17 cellular contexts compared by ENCODE assay signal in genomic region chr1:201565771-201566528, GRCh38. TPM values are rescaled to one million over a fixed set of nuclear protein-coding genes. Genes with fewer than 3 reads are reported as not detected.
DNase-seq lines count a peak whose midpoint lies in the region; ATAC-seq and TF ChIP-seq lines count a peak whose summit lies in the region.
"Had no signal": no experiment of that assay in that cellular context is flagged by ENCODE, and none has a peak within 500 bp of the region (broad histone marks: within the 10 kb centered on the region; RNA-seq: fewer than 3 reads in every experiment).

No MANE protein-coding gene starts in this region.

- peak overlapping the region; percentile 62 for H3K18ac ChIP-seq in neuronal stem cell (ENCODE audit: low read length)

- no peaks in the 10 kb centered on the region for H3K9me3 ChIP-seq in left ventricle myocardium inferior (replicated peaks)
- no peaks in the 10 kb centered on the region for H3K9me3 ChIP-seq in neuronal stem cell (replicated peaks in 1 of 2; ENCODE audit: control insufficient read depth in 2 of 2, insufficient read depth in 1 of 2, low read depth in 1 of 2, low read length in 2 of 2)
- no peaks in the 10 kb centered on the region for H3K9me3 ChIP-seq in aorta (ENCODE audit: control insufficient read depth, low read length)
- H3K9me3 ChIP-seq in vagina = no peaks in the 10 kb centered on the region

- ATAC-seq in left ventricle myocardium superior = no peak
- ATAC-seq in aorta (ENCODE audit: low FRiP score) = no peak
- ATAC-seq in GM21717 (IDR thresholded peaks at IDR 0.05; ENCODE audit: unreplicated experiment) = no peak
- ATAC-seq: Right ventricle myocardium inferior, T-cell, WTC11 had no signal

- H3K27me3 ChIP-seq in left ventricle myocardium inferior (ENCODE audit: low read depth) (no peaks in the 10 kb centered on the region), neuronal stem cell (ENCODE audit: control insufficient read depth in 3 of 3, insufficient read depth in 3 of 3, low read depth in 1 of 3, low read length in 3 of 3) (no peaks in the 10 kb centered on the region), aorta (ENCODE audit: control insufficient read depth in 1 of 2, insufficient read depth in 2 of 2, low read length in 1 of 2) (no peaks in the 10 kb centered on the region), vagina (no peaks in the 10 kb centered on the region)

- H3K14ac ChIP-seq in neuronal stem cell (ENCODE audit: low read length) = no peak overlapping the region

- peak overlapping the region; percentile 19 for H2BK120ac ChIP-seq in neuronal stem cell (ENCODE audit: low read depth, low read length)

- H2BK15ac ChIP-seq in neuronal stem cell (ENCODE audit: low read length) = no peak overlapping the region

- no peak overlapping the region for H3K4me2 ChIP-seq in neuronal stem cell (ENCODE audit: insufficient read depth, low read length, poor library complexity, severe bottlenecking)

- peak overlapping the region; percentile 68 for H3K27ac ChIP-seq in left ventricle myocardium inferior (replicated peaks)
- H3K27ac ChIP-seq in coronary artery = no peak overlapping the region
- H3K27ac ChIP-seq in neuronal stem cell (replicated peaks; ENCODE audit: low read length) = no peak overlapping the region
- H3K27ac ChIP-seq in aorta (ENCODE audit: low read depth in 1 of 2, low read length in 2 of 2) = peak overlapping the region; percentile 6 to 31
- no peak overlapping the region for H3K27ac ChIP-seq in vagina
- H3K27ac ChIP-seq: parathyroid adenoma had no signal

- peak overlapping the region; percentile 2 for H2AK5ac ChIP-seq in neuronal stem cell (ENCODE audit: low read depth, low read length)

- no peak overlapping the region for H3K4me3 ChIP-seq in left ventricle myocardium inferior
- no peak overlapping the region for H3K4me3 ChIP-seq in coronary artery
- no peak overlapping the region for H3K4me3 ChIP-seq in neuronal stem cell (ENCODE audit: low read length in 2 of 2)
- H3K4me3 ChIP-seq in aorta (ENCODE audit: low read length in 2 of 2) = no peak overlapping the region
- no peak overlapping the region for H3K4me3 ChIP-seq in vagina

- H3K9ac ChIP-seq in neuronal stem cell (ENCODE audit: low read depth, low read length, poor library complexity) = no peak overlapping the region
- H3K9ac ChIP-seq: parathyroid adenoma had no signal

- intact Hi-C loops in left ventricle myocardium inferior (cut with micrococcal nuclease) (loop anchor here (10.0 kb wide), 1 partner anchor 69 kb away; no protein-coding TSS in a partner anchor), left ventricle myocardium superior (cut with micrococcal nuclease) (no loop called here), aorta (cut with DNase I) (loop anchor here in 1 of 2 donors (2.0 kb wide), 1 partner anchor 131 kb away; no protein-coding TSS in a partner anchor), vagina (cut with DNase I) (loop anchor here (5.0 kb wide), 1 partner anchor 516 kb away; no protein-coding TSS in a partner anchor)

- no peaks in the 10 kb centered on the region for H3K79me1 ChIP-seq in neuronal stem cell (ENCODE audit: low read depth, low read length)

- H2AFZ ChIP-seq in neuronal stem cell (ENCODE audit: low read length) = no peak overlapping the region
- H2AFZ ChIP-seq: parathyroid adenoma had no signal

- WGBS in neuronal stem cell (ENCODE audit: extremely low coverage in 2 of 2, insufficient read length in 2 of 2, insufficient replicate concordance in 1 of 2), 2 donors = no CpG with 5 or more reads among the region's 12 CpGs
- WGBS in aorta, 2 donors = 65 to 72% methylated on average over 12 of the region's 12 CpGs

- TF ChIP-seq CTCF in left ventricle myocardium inferior (IDR thresholded peaks at IDR 0.05; ENCODE audit: borderline replicate concordance) = no peak
- TF ChIP-seq CTCF in coronary artery (IDR thresholded peaks at IDR 0.05) = no peak
- no peak for TF ChIP-seq CTCF in vagina (IDR thresholded peaks at IDR 0.05)

- peak overlapping the region; percentile 26 for H2BK12ac ChIP-seq in neuronal stem cell (ENCODE audit: low read length)

- no peak overlapping the region for H4K8ac ChIP-seq in neuronal stem cell (ENCODE audit: low read depth, low read length)

- no peaks in the 10 kb centered on the region for H3K36me3 ChIP-seq in left ventricle myocardium inferior
- H3K36me3 ChIP-seq in neuronal stem cell (replicated peaks in 1 of 2; ENCODE audit: control insufficient read depth in 2 of 2, insufficient read depth in 2 of 2, low read length in 2 of 2) = no peaks in the 10 kb centered on the region
- H3K36me3 ChIP-seq in aorta (ENCODE audit: control insufficient read depth in 1 of 2, insufficient read depth in 2 of 2, low read length in 1 of 2) = no peaks in the 10 kb centered on the region
- no peaks in the 10 kb centered on the region for H3K36me3 ChIP-seq in vagina

- H2BK5ac ChIP-seq in neuronal stem cell (ENCODE audit: low read length) = no peak overlapping the region

- no peak for DNase-seq in left ventricle myocardium inferior
- no peak for DNase-seq in left ventricle myocardium superior
- DNase-seq in coronary artery (ENCODE audit: low spot score) = peak; percentile 60
- DNase-seq in neuronal stem cell (ENCODE audit: low spot score) = no peak
- no peak for DNase-seq in aorta
- no peak for DNase-seq in vagina (ENCODE audit: extremely low spot score in 2 of 2)
- DNase-seq in central memory CD4-positive, alpha-beta T cell = no peak
- DNase-seq: ACHN; activated effector memory CD4-positive, alpha-beta T cell treated with Interleukin-2 at 50 U/mL for 16 hours; GOT3; NCI-H226; stimulated activated naive CD4-positive, alpha-beta T cell treated with Interleukin-2 at 50 U/mL for 16 hours; T-cell had no signal

- no peak overlapping the region for H3K4ac ChIP-seq in neuronal stem cell (ENCODE audit: low read length)

- no peak overlapping the region for H4K91ac ChIP-seq in neuronal stem cell (ENCODE audit: low read depth, low read length, poor library complexity)

- no peak for TF ChIP-seq POLR2A in vagina (IDR thresholded peaks at IDR 0.05)

- no peak overlapping the region for H3K23ac ChIP-seq in neuronal stem cell (ENCODE audit: low read depth, low read length, poor library complexity)

- H3K4me1 ChIP-seq in left ventricle myocardium inferior (peaks cover 95% of the 10 kb centered on the region), neuronal stem cell (ENCODE audit: control insufficient read depth in 2 of 2, insufficient read depth in 1 of 2, low read depth in 1 of 2, low read length in 2 of 2) (peaks cover 0 to 5% of the 10 kb centered on the region in 2 donors), aorta (ENCODE audit: control insufficient read depth in 1 of 2, insufficient read depth in 2 of 2, low read length in 2 of 2) (no peaks in the 10 kb centered on the region), vagina (peaks cover 29% of the 10 kb centered on the region)
- H3K4me1 ChIP-seq: parathyroid adenoma had no signal

RNA-seq across cellular contexts. Expression of gene NAV1, which starts 27.0 kb away (rescaled TPM):
- total RNA-seq in left ventricle myocardium inferior (74.8 TPM), left ventricle myocardium superior (63.3 TPM), aorta (100 to 1,000 TPM; 167 to 236 TPM), vagina (45.9 TPM)
- 112 TPM for polyA plus RNA-seq in neuronal stem cell (2013, experiment 1 of 2)
- polyA plus RNA-seq in neuronal stem cell (2013, experiment 2 of 2) = 121 TPM
- 10 to 100 TPM in 1 of 2 donors, 1 to 10 TPM in 1; 8.3 to 33.8 TPM for polyA plus RNA-seq in aorta

RNA-seq across cellular contexts. Expression of gene CSRP1, which starts 59.0 kb away (rescaled TPM):
- total RNA-seq in left ventricle myocardium inferior (41.0 TPM), left ventricle myocardium superior (41.4 TPM), aorta (1,000 to 10,000 TPM in 1 of 2 donors, 100 to 1,000 TPM in 1; 599 to 1,490 TPM), vagina (729 TPM)
- 31.8 TPM for polyA plus RNA-seq in neuronal stem cell (2013, experiment 1 of 2)
- polyA plus RNA-seq in neuronal stem cell (2013, experiment 2 of 2) = 29.5 TPM
- 100 to 1,000 TPM; 703 to 838 TPM for polyA plus RNA-seq in aorta

Comparison
In these comparisons a context has a peak if more than half of its experiments do, and no peak if none do; other contexts are left out.
1. H3K27ac ChIP-seq: peak in left ventricle myocardium inferior (single experiment) and aorta (2 of 2); none in coronary artery (0 of 2), neuronal stem cell (single experiment) and vagina (single experiment).
2. RNA of gene CSRP1, which starts 59.0 kb away (total RNA-seq): 599 to 1,490 TPM in aorta and 729 TPM in vagina (single experiment); 41.4 TPM in left ventricle myocardium superior (single experiment) and 41.0 TPM in left ventricle myocardium inferior (single experiment); every median in the first group is over 10 times any median in the second.